In the genomic region with DNA sequence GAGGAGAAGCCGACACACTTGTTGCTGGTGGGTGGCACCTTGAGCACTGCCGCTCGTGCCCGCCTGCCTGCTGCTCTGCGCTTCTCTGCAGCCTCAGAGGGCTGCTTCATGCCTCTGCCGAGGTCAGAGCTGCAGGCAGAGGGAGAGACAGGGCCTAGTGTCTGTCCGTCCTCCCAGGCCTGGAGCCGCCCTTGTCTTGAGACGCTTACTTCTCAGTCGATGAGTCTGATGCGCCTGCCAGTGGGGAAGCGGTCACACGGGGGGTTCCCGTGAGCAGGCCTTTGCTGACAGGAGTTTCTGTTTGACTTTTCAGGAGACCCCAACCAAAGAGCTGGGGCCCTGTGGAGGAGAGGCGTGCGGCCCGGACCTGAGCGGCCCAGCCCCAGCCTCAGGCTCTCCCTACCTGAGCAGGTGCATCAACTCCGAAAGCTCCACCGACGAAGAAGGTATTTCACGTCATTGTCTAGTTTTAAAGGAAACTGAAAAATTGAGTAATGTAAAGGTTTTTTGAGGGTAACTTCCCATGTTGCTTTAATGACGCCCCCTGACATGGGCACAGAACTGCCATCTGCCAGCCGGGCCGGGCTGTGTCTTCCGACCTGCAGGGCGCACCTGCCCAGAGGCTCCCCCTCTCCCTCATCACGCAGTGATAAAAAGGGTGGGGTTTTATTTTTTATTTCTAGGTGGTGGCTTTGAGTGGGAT, we compare ENCODE assay signal across 12 cellular contexts. TPM values are rescaled to one million over a fixed set of nuclear protein-coding genes. Genes with fewer than 3 reads are reported as not detected.
DNase-seq lines count a peak whose midpoint lies in the region; ATAC-seq and TF ChIP-seq lines count a peak whose summit lies in the region.
"Had no signal": no experiment of that assay in that cellular context is flagged by ENCODE, and none has a peak within 500 bp of the region (broad histone marks: within the 10 kb centered on the region; RNA-seq: fewer than 3 reads in every experiment).

No MANE protein-coding gene starts in this region.

- H3K4me1 Mint-ChIP-seq in activated naive CD8-positive, alpha-beta T cell treated with anti-CD3 and anti-CD28 coated beads for 36 hours: peaks cover 56% of the 10 kb centered on the region
- no peaks in the 10 kb centered on the region for H3K4me1 Mint-ChIP-seq in type B pancreatic cell (ENCODE audit: unreplicated experiment)

- peak overlapping the region; percentile 37; the same call in 1 of the 2 replicates for H3K4me3 ChIP-seq in GM08714 (ENCODE audit: low read length)
- H3K4me3 ChIP-seq: hepatocyte had no signal

- H3K27me3 Mint-ChIP-seq in activated naive CD8-positive, alpha-beta T cell treated with anti-CD3 and anti-CD28 coated beads for 36 hours: no peaks in the 10 kb centered on the region
- H3K27me3 Mint-ChIP-seq in type B pancreatic cell: no peaks in the 10 kb centered on the region

- H3K36me3 Mint-ChIP-seq in activated naive CD8-positive, alpha-beta T cell treated with anti-CD3 and anti-CD28 coated beads for 36 hours: peaks cover 27% of the 10 kb centered on the region
- peaks cover 14% of the 10 kb centered on the region for H3K36me3 Mint-ChIP-seq in type B pancreatic cell

- peak overlapping the region; percentile 98 for H3K27ac Mint-ChIP-seq in activated naive CD8-positive, alpha-beta T cell treated with anti-CD3 and anti-CD28 coated beads for 36 hours
- no peak overlapping the region for H3K27ac Mint-ChIP-seq in type B pancreatic cell

- H3K9me3 Mint-ChIP-seq in activated naive CD8-positive, alpha-beta T cell treated with anti-CD3 and anti-CD28 coated beads for 36 hours: peaks cover 6% of the 10 kb centered on the region
- no peaks in the 10 kb centered on the region for H3K9me3 Mint-ChIP-seq in type B pancreatic cell

- peak overlapping the region; percentile 78 for H3K4me3 Mint-ChIP-seq in activated naive CD8-positive, alpha-beta T cell treated with anti-CD3 and anti-CD28 coated beads for 36 hours
- no peak overlapping the region for H3K4me3 Mint-ChIP-seq in type B pancreatic cell

- peak; percentile 44 for ATAC-seq in GM19023 (IDR thresholded peaks at IDR 0.05; ENCODE audit: unreplicated experiment)
- ATAC-seq in HG02970 (IDR thresholded peaks at IDR 0.05; ENCODE audit: low FRiP score, unreplicated experiment): peak; percentile 39

- no peak for TF ChIP-seq CTCF in type B pancreatic cell (conservative IDR thresholded peaks at IDR 0.05)

- peak; percentile 51 for DNase-seq in activated naive CD8-positive, alpha-beta T cell treated with anti-CD3 and anti-CD28 coated beads for 36 hours
- DNase-seq in type B pancreatic cell (ENCODE audit: extremely low spot score, unreplicated experiment): no peak
- DNase-seq in kidney glomerular epithelial cell (lab: John Stamatoyannopoulos, UW): no peak
- DNase-seq in DMS114 treated with DMSO at 0.1 percent for 48 hours (lab: John Stamatoyannopoulos, UW; ENCODE audit: unreplicated experiment): no peak
- no peak for DNase-seq in stimulated activated CD4-positive, alpha-beta T cell treated with anti-CD3 and anti-CD28 coated beads, Interleukin-2, amount 100 ng/mL, for 24 hours
- DNase-seq: NCI-H526, SW 1271 had no signal

RNA-seq across cellular contexts. Expression of a gene that starts 7.8 kb away (rescaled TPM):
- 1 to 10 TPM in 1 of 2 experiments, under 1 TPM in 1; 0.76 to 2.0 TPM for total RNA-seq in activated naive CD8-positive, alpha-beta T cell treated with anti-CD3 and anti-CD28 coated beads for 36 hours
- total RNA-seq in type B pancreatic cell (ENCODE audit: low replicate concordance): 0.46 and 0.57 TPM in 2 replicates
- total RNA-seq: skeletal muscle tissue had no signal

RNA-seq across cellular contexts. Expression of a gene that starts 48.6 kb away (rescaled TPM):
- total RNA-seq in activated naive CD8-positive, alpha-beta T cell treated with anti-CD3 and anti-CD28 coated beads for 36 hours: 10 to 100 TPM; 18.3 to 25.6 TPM
- total RNA-seq in type B pancreatic cell (ENCODE audit: low replicate concordance): 32.4 and 39.9 TPM in 2 replicates
